Comparison of ENCODE assay signal across 8 cellular contexts in genomic region chr5:173327084-173327947, GRCh38. TPM values are rescaled to one million over a fixed set of nuclear protein-coding genes. Genes with fewer than 3 reads are reported as not detected.
DNase-seq lines count a peak whose midpoint lies in the region; ATAC-seq and TF ChIP-seq lines count a peak whose summit lies in the region.

No MANE protein-coding gene starts in this region.

- H3K27me3 Mint-ChIP-seq in nephron (ENCODE audit: low read depth), result peaks cover 59% of the 10 kb centered on the region

- H3K9me3 Mint-ChIP-seq in nephron, result no peaks in the 10 kb centered on the region

- DNase-seq in ELF-1 (ENCODE audit: low read depth, low spot score) (peak; percentile 64), LNCaP clone FGC (ENCODE audit: low read depth) (no peak), coronary artery (ENCODE audit: low spot score) (no peak), foreskin melanocyte (no peak), mesenteric fat pad (ENCODE audit: low spot score) (no peak)
- DNase-seq in central memory CD4-positive, alpha-beta T cell, result no peak

- peaks cover 59% of the 10 kb centered on the region for H3K4me1 Mint-ChIP-seq in nephron

- peak overlapping the region; percentile 81 for H3K4me3 ChIP-seq in LNCaP clone FGC (ENCODE audit: low read depth, low read length)
- peak overlapping the region; percentile 71 for H3K4me3 ChIP-seq in coronary artery

- H3K27ac Mint-ChIP-seq in nephron, result no peak overlapping the region

- peak overlapping the region in 1 of 2 donors; percentile 29 for H3K27ac ChIP-seq in coronary artery

- no peak for ATAC-seq in HG02885 (IDR thresholded peaks at IDR 0.05; ENCODE audit: poor library complexity, unreplicated experiment)

- peak overlapping the region; percentile 88 to 96 (median 93) for H3K4me3 Mint-ChIP-seq in nephron

- TF ChIP-seq CTCF in LNCaP clone FGC (IDR thresholded peaks at IDR 0.05; ENCODE audit: control insufficient read depth, extremely low read depth, insufficient read depth) (no peak), coronary artery (IDR thresholded peaks at IDR 0.05) (no peak), nephron (IDR thresholded peaks at IDR 0.05; ENCODE audit: unreplicated experiment in 3 of 3) (no peak)

- H3K36me3 Mint-ChIP-seq in nephron (ENCODE audit: low read depth), result peaks cover 6% of the 10 kb centered on the region

RNA-seq across cellular contexts. Expression of gene STC2, which starts 0.9 kb away (rescaled TPM):
- 15.5 TPM for total RNA-seq in mesenteric fat pad
